In genomic region chr7:133786401-133786937, GRCh38 we compare ENCODE assay signal across 23 cellular contexts.
DNase-seq lines count a peak whose midpoint lies in the region; ATAC-seq, FAIRE-seq and TF ChIP-seq lines count a peak whose summit lies in the region.
"Had no signal": no experiment of that assay in that cellular context is flagged by ENCODE, and none has a peak within 500 bp of the region (broad histone marks: within the 10 kb centered on the region; RNA-seq: fewer than 3 reads in every experiment).

No MANE protein-coding gene starts in this region.

- POLR2A ChIA-PET in HepG2 (lab: Yijun Ruan, JAX), result no interaction called here
- POLR2A ChIA-PET in K562 (lab: Yijun Ruan, JAX), result no interaction called here
- POLR2A ChIA-PET in H1 (lab: Charles Lee; ENCODE audit: partially characterized antibody), result interaction anchor here (0.6 kb wide), 1 partner anchor 102 kb away, joined by 3 read pairs; no protein-coding TSS in a partner anchor

- WGBS in HepG2 (ENCODE audit: low lambda C conversion rate), result 59% methylated on average over 3 of the region's 3 CpGs
- 46% methylated on average over 3 of the region's 3 CpGs for WGBS in right lobe of liver (ENCODE audit: insufficient coverage, low coverage, low lambda C conversion rate, missing lambda C conversion rate)
- 46% methylated on average over 3 of the region's 3 CpGs for WGBS in K562 (ENCODE audit: insufficient coverage, low coverage, missing lambda C conversion rate)
- 63% methylated on average over 3 of the region's 3 CpGs; no CpG with 5 or more reads in 1 of the 2 experiments for WGBS in H1 (ENCODE audit: extremely low coverage in 1 of 2, insufficient coverage in 1 of 2, insufficient read length in 1 of 2, insufficient replicate concordance in 2 of 2, low coverage in 1 of 2, low lambda C conversion rate in 2 of 2, missing lambda C conversion rate in 1 of 2), 2 experiments

- H4K91ac ChIP-seq in H1 (replicated peaks; ENCODE audit: insufficient read length, low read length), result no peak overlapping the region

- H3K4me3 Mint-ChIP-seq in Calu3 (ENCODE audit: low read depth, unreplicated experiment), result no peak overlapping the region
- H3K4me3 Mint-ChIP-seq: CD14-positive monocyte; CD4-positive, alpha-beta memory T cell; CD4-positive, CD25-positive, alpha-beta regulatory T cell; CD8-positive, alpha-beta memory T cell had no signal

- no peak overlapping the region for H2AFZ ChIP-seq in HepG2 (ENCODE audit: low read length)
- H2AFZ ChIP-seq in K562 (ENCODE audit: low read depth, low read length), result no peak overlapping the region
- no peak overlapping the region for H2AFZ ChIP-seq in H1 (ENCODE audit: low read length)

- H3K23me2 ChIP-seq in H1 (ENCODE audit: low read depth, low read length), result no peaks in the 10 kb centered on the region

- no peak overlapping the region for H3K27ac Mint-ChIP-seq in Calu3 (ENCODE audit: unreplicated experiment)
- H3K27ac Mint-ChIP-seq: CD14-positive monocyte; CD4-positive, alpha-beta memory T cell; CD4-positive, CD25-positive, alpha-beta regulatory T cell; CD8-positive, alpha-beta memory T cell had no signal

- H3K27me3 Mint-ChIP-seq in Calu3 (ENCODE audit: unreplicated experiment), result no peaks in the 10 kb centered on the region
- H3K27me3 Mint-ChIP-seq: CD4-positive, alpha-beta memory T cell; CD4-positive, CD25-positive, alpha-beta regulatory T cell; CD8-positive, alpha-beta memory T cell had no signal

- no peak overlapping the region for H4K5ac ChIP-seq in H1 (ENCODE audit: insufficient read length, low read depth, low read length)

- no peak overlapping the region for H2BK5ac ChIP-seq in H1 (ENCODE audit: low read depth, low read length)

- TF ChIP-seq CTCF in HepG2 (CRISPR knock-in tag; IDR thresholded peaks at IDR 0.05) (no peak), right lobe of liver (IDR thresholded peaks at IDR 0.05) (no peak), K562 (IDR thresholded peaks at IDR 0.05 in 2 of 3, conservative IDR thresholded peaks at IDR 0.05 in 1 of 3; ENCODE audit: insufficient read depth in 2 of 3, low read depth in 1 of 3, low read length in 3 of 3) (no peak), H1 (IDR thresholded peaks at IDR 0.05; ENCODE audit: control extremely low read depth in 1 of 3, insufficient read depth in 1 of 3, low read depth in 1 of 3, low read length in 3 of 3) (no peak), Calu3 (IDR thresholded peaks at IDR 0.05; ENCODE audit: unreplicated experiment) (no peak)

- intact Hi-C loops in HepG2 (cut with micrococcal nuclease; ENCODE audit: unreplicated experiment), result no loop called here
- intact Hi-C loops in right lobe of liver (cut with DNase I), result no loop called here
- intact Hi-C loops in K562 (cut with micrococcal nuclease), result no loop called here
- intact Hi-C loops in Calu3 (cut with micrococcal nuclease; ENCODE audit: unreplicated experiment), result no loop called here

- no peak for TF ChIP-seq POLR2A in HepG2 (IDR thresholded peaks at IDR 0.05; ENCODE audit: insufficient read depth in 1 of 2, low read depth in 2 of 2, low read length in 2 of 2)
- no peak for TF ChIP-seq POLR2A in right lobe of liver (IDR thresholded peaks at IDR 0.05)
- TF ChIP-seq POLR2A in K562 (conservative IDR thresholded peaks at IDR 0.05), result no peak
- no peak for TF ChIP-seq POLR2A in H1 (IDR thresholded peaks at IDR 0.05; ENCODE audit: control extremely low read depth in 1 of 2, low read depth in 2 of 2, low read length in 2 of 2)

- H3K4me2 ChIP-seq in HepG2 (ENCODE audit: low read depth, low read length) (no peak overlapping the region), K562 (ENCODE audit: insufficient read depth, low read length) (no peak overlapping the region), H1 (ENCODE audit: insufficient read depth in 1 of 2, low read depth in 2 of 2, low read length in 2 of 2) (no peak overlapping the region)
- H3K4me2 ChIP-seq: BLaER1 had no signal

- BruUV-seq in HepG2 (replicated peaks; lab: Mats Ljungman, UMichigan), result no TSS peak
- BruUV-seq in K562 (replicated peaks; lab: Mats Ljungman, UMichigan), result no TSS peak
- BruUV-seq in Calu3 (replicated peaks; lab: Mats Ljungman, UMichigan), result no TSS peak

- no peaks in the 10 kb centered on the region for H3K4me1 Mint-ChIP-seq in Calu3 (ENCODE audit: low read depth, unreplicated experiment)
- H3K4me1 Mint-ChIP-seq: CD14-positive monocyte; CD4-positive, alpha-beta memory T cell; CD8-positive, alpha-beta memory T cell had no signal

- TF ChIP-seq RAD21 in HepG2 (CRISPR knock-in tag; IDR thresholded peaks at IDR 0.05), result no peak
- no peak for TF ChIP-seq RAD21 in K562 (CRISPR knock-in tag; conservative IDR thresholded peaks at IDR 0.05 in 1 of 2, IDR thresholded peaks at IDR 0.05 in 1 of 2)
- TF ChIP-seq RAD21 in H1 (IDR thresholded peaks at IDR 0.05 in 1 of 2, conservative IDR thresholded peaks at IDR 0.05 in 1 of 2; ENCODE audit: low read depth in 2 of 2, low read length in 2 of 2), result no peak

- H3K14ac ChIP-seq in H1 (ENCODE audit: insufficient read length), result no peak overlapping the region

- H3K4me3 ChIP-seq in HepG2 (replicated peaks in 1 of 3; ENCODE audit: insufficient read depth in 1 of 3, low read depth in 2 of 3, low read length in 3 of 3), result no peak overlapping the region
- H3K4me3 ChIP-seq in right lobe of liver, result no peak overlapping the region
- no peak overlapping the region for H3K4me3 ChIP-seq in K562
- no peak overlapping the region for H3K4me3 ChIP-seq in H1 (ENCODE audit: extremely low read depth in 1 of 4, insufficient read depth in 2 of 4, low read depth in 3 of 4, low read length in 4 of 4)
- H3K4me3 ChIP-seq: BLaER1 had no signal

- H4K8ac ChIP-seq in H1 (ENCODE audit: extremely low read depth, insufficient read depth, low read length), result no peak overlapping the region

- no peaks in the 10 kb centered on the region for H3K36me3 ChIP-seq in HepG2 (replicated peaks in 1 of 2; ENCODE audit: control insufficient read depth in 1 of 2, insufficient read depth in 2 of 2, low read length in 2 of 2)
- no peaks in the 10 kb centered on the region for H3K36me3 ChIP-seq in right lobe of liver
- no peaks in the 10 kb centered on the region for H3K36me3 ChIP-seq in K562 (ENCODE audit: control insufficient read depth, insufficient read depth, low read length)
- H3K36me3 ChIP-seq in H1 (ENCODE audit: control insufficient read depth in 2 of 4, insufficient read depth in 4 of 4, low read length in 3 of 4), result no peaks in the 10 kb centered on the region
- H3K36me3 ChIP-seq: BE2C, BLaER1 had no signal

- no peak overlapping the region for H2BK12ac ChIP-seq in H1 (ENCODE audit: low read depth, low read length)

- no peaks in the 10 kb centered on the region for H3K9me1 ChIP-seq in K562 (ENCODE audit: control insufficient read depth, insufficient read depth, low read length)

- CTCF ChIA-PET in HepG2 (lab: Yijun Ruan, JAX; ENCODE audit: low intra/inter-chr PET ratio, low total read pairs), result no interaction called here
- CTCF ChIA-PET in K562 (lab: Yijun Ruan, JAX; ENCODE audit: low intra/inter-chr PET ratio), result no interaction called here
- CTCF ChIA-PET in H1 (lab: Charles Lee; ENCODE audit: partially characterized antibody), result no interaction called here
- CTCF ChIA-PET in Calu3 (lab: Charles Lee), result no interaction called here

- H3K9me3 ChIP-seq in HepG2 (ENCODE audit: low read length) (no peaks in the 10 kb centered on the region), right lobe of liver (no peaks in the 10 kb centered on the region), K562 (replicated peaks; ENCODE audit: control insufficient read depth, insufficient read depth, low read depth, low read length) (no peaks in the 10 kb centered on the region), H1 (ENCODE audit: insufficient read depth in 2 of 2, low read depth in 1 of 2, low read length in 1 of 2) (no peaks in the 10 kb centered on the region)
- H3K9me3 ChIP-seq: BE2C, BLaER1 had no signal

- no peaks in the 10 kb centered on the region for H3K79me1 ChIP-seq in H1 (ENCODE audit: low read depth, low read length)

- H3K27me3 ChIP-seq in HepG2 (ENCODE audit: control insufficient read depth in 1 of 2, insufficient read depth in 2 of 2, low read length in 2 of 2) (no peaks in the 10 kb centered on the region), right lobe of liver (no peaks in the 10 kb centered on the region), K562 (ENCODE audit: control insufficient read depth in 2 of 2, insufficient read depth in 2 of 2, low read length in 2 of 2) (no peaks in the 10 kb centered on the region), H1 (replicated peaks in 1 of 4; ENCODE audit: control insufficient read depth in 3 of 4, extremely low read depth in 1 of 4, insufficient read depth in 3 of 4, low read length in 3 of 4) (no peaks in the 10 kb centered on the region)
- H3K27me3 ChIP-seq: BE2C, BLaER1 had no signal

- no peak overlapping the region for H3K4ac ChIP-seq in H1 (replicated peaks; ENCODE audit: insufficient read length, low read depth, low read length)

- H3K36me3 Mint-ChIP-seq in Calu3 (ENCODE audit: insufficient read depth, unreplicated experiment), result no peaks in the 10 kb centered on the region

- H4K20me1 ChIP-seq in HepG2 (ENCODE audit: insufficient read depth, low read length), result no peaks in the 10 kb centered on the region
- no peaks in the 10 kb centered on the region for H4K20me1 ChIP-seq in K562 (replicated peaks; ENCODE audit: control insufficient read depth, insufficient read depth, low read length)
- H4K20me1 ChIP-seq in H1 (replicated peaks in 1 of 2; ENCODE audit: control insufficient read depth in 1 of 2, insufficient read depth in 2 of 2, low read length in 2 of 2), result no peaks in the 10 kb centered on the region
- H4K20me1 ChIP-seq: BLaER1 had no signal

- H3K4me1 ChIP-seq in HepG2 (ENCODE audit: insufficient read depth, low read length), result no peaks in the 10 kb centered on the region
- H3K4me1 ChIP-seq in right lobe of liver, result no peaks in the 10 kb centered on the region
- H3K4me1 ChIP-seq in K562 (replicated peaks in 1 of 2; ENCODE audit: control insufficient read depth in 2 of 2, insufficient read depth in 2 of 2, low read length in 2 of 2), result no peaks in the 10 kb centered on the region
- peaks cover 0 to 5% (median under 1%) of the 10 kb centered on the region in 4 experiments; a peak in 1 of 7 replicates for H3K4me1 ChIP-seq in H1 (replicated peaks in 1 of 4; ENCODE audit: control insufficient read depth in 3 of 4, insufficient read depth in 4 of 4, low read length in 3 of 4)
- H3K4me1 ChIP-seq: BLaER1 had no signal

- H3K79me2 ChIP-seq in HepG2 (ENCODE audit: insufficient read depth, low read length) (no peaks in the 10 kb centered on the region), K562 (ENCODE audit: control insufficient read depth, insufficient read depth, low read length) (no peaks in the 10 kb centered on the region), H1 (ENCODE audit: control insufficient read depth in 1 of 2, insufficient read depth in 2 of 2, low read length in 2 of 2) (no peaks in the 10 kb centered on the region)

- H2AK5ac ChIP-seq in H1 (ENCODE audit: low read depth, low read length), result no peak overlapping the region

- no peak overlapping the region for H3K56ac ChIP-seq in H1 (replicated peaks; ENCODE audit: insufficient read length, low read depth, low read length)

- H2BK15ac ChIP-seq in H1 (ENCODE audit: low read length), result no peak overlapping the region

- DNase-seq in HepG2 (ENCODE audit: low spot score) (no peak), right lobe of liver (no peak), K562 (ENCODE audit: extremely low read depth in 1 of 4, low spot score in 3 of 4) (no peak), H1 (ENCODE audit: low read depth in 1 of 2, low spot score in 2 of 2) (no peak), Calu3 (no peak)
- no peak for DNase-seq in activated CD8-positive, alpha-beta memory T cell treated with anti-CD3 and anti-CD28 coated beads for 24 hours
- no peak for DNase-seq in stimulated activated naive CD8-positive, alpha-beta T cell treated with anti-CD3 and anti-CD28 coated beads, Interleukin-15, Interleukin-2, amounts not matched to agents 100 U/mL and 50 U/mL, for 24 hours
- DNase-seq: 8988T; ACHN; BE2C; C1 segment of cervical spinal cord; CD4-positive, alpha-beta memory T cell; CD4-positive, CD25-positive, alpha-beta regulatory T cell; CD8-positive, alpha-beta memory T cell; COR-L47; DMS79 treated with DMSO at 0.1 percent for 48 hours; GF-D8 had no signal

- no peak overlapping the region for H2BK120ac ChIP-seq in H1 (replicated peaks; ENCODE audit: low read depth, low read length)

- no peak overlapping the region for H3K23ac ChIP-seq in H1 (ENCODE audit: insufficient read length)

- TF ChIP-seq EP300 in HepG2 (IDR thresholded peaks at IDR 0.05; ENCODE audit: low read depth in 2 of 2, low read length in 2 of 2) (no peak), HepG2 (CRISPR knock-in tag; IDR thresholded peaks at IDR 0.05; ENCODE audit: borderline replicate concordance) (no peak), K562 (IDR thresholded peaks at IDR 0.05; ENCODE audit: low read length) (no peak), H1 (IDR thresholded peaks at IDR 0.05; ENCODE audit: borderline replicate concordance in 1 of 2, low read depth in 2 of 2, low read length in 2 of 2) (no peak)

- in situ Hi-C loops in HepG2 (cut with HindIII; ENCODE audit: extremely low pct_ligation_motif_present, low pct_unique_long_range_greater_than_20kb), result no loop called here
- in situ Hi-C loops in K562 (cut with MboI), result no loop called here

- ATAC-seq in HepG2, result no peak
- no peak for ATAC-seq in right lobe of liver
- ATAC-seq in K562, result no peak
- ATAC-seq in stimulated activated naive CD8-positive, alpha-beta T cell treated with anti-CD3 and anti-CD28 coated beads, Interleukin-15, Interleukin-2, amounts not matched to agents 100 U/mL and 50 U/mL, for 24 hours, result no peak

- no peaks in the 10 kb centered on the region for H3K9me3 Mint-ChIP-seq in Calu3 (ENCODE audit: low read depth, unreplicated experiment)
- H3K9me3 Mint-ChIP-seq: CD4-positive, alpha-beta memory T cell; CD8-positive, alpha-beta memory T cell had no signal

- no peak overlapping the region for H2BK20ac ChIP-seq in H1 (ENCODE audit: low read length)

- no peak overlapping the region for H3K18ac ChIP-seq in H1 (ENCODE audit: extremely low read depth, low read length)

- H3K27ac ChIP-seq in HepG2 (ENCODE audit: extremely low read length, insufficient read depth, low read length) (no peak overlapping the region), right lobe of liver (no peak overlapping the region), K562 (ENCODE audit: extremely low read depth, low read depth, low read length) (no peak overlapping the region), H1 (ENCODE audit: low read depth, low read length) (no peak overlapping the region)
- H3K27ac ChIP-seq: BLaER1 had no signal

- H3K9ac ChIP-seq in HepG2 (ENCODE audit: insufficient read depth, low read depth, low read length) (no peak overlapping the region), K562 (ENCODE audit: insufficient read depth in 1 of 2, low read depth in 2 of 2, low read length in 2 of 2) (no peak overlapping the region), H1 (replicated peaks in 1 of 4; ENCODE audit: extremely low read depth in 1 of 4, low read depth in 3 of 4, low read length in 3 of 4) (no peak overlapping the region)
- H3K9ac ChIP-seq: BLaER1 had no signal

- FAIRE-seq in HepG2 (lab: Jason Lieb, UNC) (no peak), K562 (lab: Jason Lieb, UNC) (no peak), H1 (lab: Jason Lieb, UNC) (no peak)
- FAIRE-seq: D721Med, G401.6, GM12891, GM19239 had no signal

Comparison
In these comparisons a context has a peak if more than half of its experiments do, and no peak if none do; other contexts are left out.
1. Of the 241 proteins assayed by ChIP-seq in both HepG2 and K562: peak only in HepG2: CEBPB; only in K562: none; in both: none; in neither: 240.